13 cellular contexts compared by ENCODE assay signal in the genomic region with DNA sequence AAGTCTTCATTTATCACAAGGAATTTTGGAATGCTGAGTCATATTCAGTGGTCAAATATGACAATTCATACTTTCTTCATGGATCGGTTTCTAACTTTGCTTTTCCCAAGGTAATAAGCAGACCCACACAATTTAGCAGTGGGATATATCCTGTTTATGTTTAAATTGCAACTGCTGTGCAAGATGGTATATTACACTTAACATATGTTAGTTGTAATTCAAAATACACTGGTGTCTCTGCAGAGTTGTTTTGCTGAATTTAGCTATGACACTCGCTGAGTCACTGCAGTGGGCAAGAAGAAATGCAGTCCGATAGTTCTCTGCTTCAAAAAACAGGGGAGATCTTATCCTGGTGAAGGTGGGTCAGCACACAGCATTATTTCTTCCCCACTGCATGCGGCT.
DNase-seq lines count a peak whose midpoint lies in the region; FAIRE-seq and TF ChIP-seq lines count a peak whose summit lies in the region.
"Had no signal": no experiment of that assay in that cellular context is flagged by ENCODE, and none has a peak within 500 bp of the region (broad histone marks: within the 10 kb centered on the region; RNA-seq: fewer than 3 reads in every experiment).

No MANE protein-coding gene starts in this region.

- no peak for FAIRE-seq in urothelium cell line (lab: Jason Lieb, UNC)
- FAIRE-seq: islet of Langerhans had no signal

- no peak for TF ChIP-seq CTCF in foreskin fibroblast (IDR thresholded peaks at IDR 0.05; ENCODE audit: low read depth, low read length)

- H3K27me3 ChIP-seq in adipocyte (replicated peaks; ENCODE audit: control insufficient read depth, insufficient read depth, low read length) = no peaks in the 10 kb centered on the region
- H3K27me3 ChIP-seq: esophagus muscularis mucosa had no signal

- H3K4me1 ChIP-seq in adipocyte (ENCODE audit: control insufficient read depth, insufficient read depth, low read length) = peaks cover 23% of the 10 kb centered on the region
- H3K4me1 ChIP-seq: esophagus muscularis mucosa, right lobe of liver had no signal

- DNase-seq in HCEC 1CT (peak; percentile 74), adipocyte (ENCODE audit: low read depth) (peak; percentile 62), foreskin fibroblast (peak; percentile 58 to 74), urothelium cell line (ENCODE audit: low spot score) (peak; percentile 14), GF-D8 (lab: John Stamatoyannopoulos, UW) (no peak), DMS 273 treated with DMSO at 0.1 percent for 48 hours (lab: John Stamatoyannopoulos, UW) (no peak)
- no peak for DNase-seq in stimulated activated CD4-positive, alpha-beta T cell treated with anti-CD3 and anti-CD28 coated beads, Interleukin-15, amount 100 ng/mL, for 24 hours
- DNase-seq: activated CD8-positive, alpha-beta T cell treated with anti-CD3 and anti-CD28 coated beads, Interleukin-2, amount 10 ng/mL, durations not matched to agents 7 days and 5 days; activated gamma-delta T cell treated with Interleukin-2 at 50 U/mL for 16 hours; NCI-H446 treated with DMSO at 0.1 percent for 48 hours; right lobe of liver had no signal

- no peaks in the 10 kb centered on the region for H3K9me3 ChIP-seq in adipocyte (ENCODE audit: control insufficient read depth, low read length)
- H3K9me3 ChIP-seq: esophagus muscularis mucosa, right lobe of liver had no signal

- H3K9ac ChIP-seq in adipocyte (ENCODE audit: low read length) = peak overlapping the region; percentile 16

- H3K36me3 ChIP-seq in adipocyte (ENCODE audit: control insufficient read depth, insufficient read depth, low read length, severe bottlenecking) = no peaks in the 10 kb centered on the region
- H3K36me3 ChIP-seq: esophagus muscularis mucosa, right lobe of liver had no signal

- H3K4me3 ChIP-seq in adipocyte (ENCODE audit: low read length) (peak overlapping the region; percentile 34), foreskin fibroblast (ENCODE audit: low read depth in 1 of 2, low read length in 2 of 2) (no peak overlapping the region)
- H3K4me3 ChIP-seq: esophagus muscularis mucosa, right lobe of liver had no signal

Comparison
In these comparisons a context has a peak if more than half of its experiments do, and no peak if none do; other contexts are left out.
1. DNase-seq: peak in HCEC 1CT (single experiment), adipocyte (single experiment), foreskin fibroblast (2 of 2) and urothelium cell line (single experiment); none in GF-D8 (single experiment), DMS 273 treated with DMSO at 0.1 percent for 48 hours (single experiment) and stimulated activated CD4-positive, alpha-beta T cell treated with anti-CD3 and anti-CD28 coated beads, Interleukin-15, amount 100 ng/mL, for 24 hours (single experiment).